ENCODE assay signal across 6 cellular contexts in genomic region chr14:103948442-103948841, GRCh38. TPM values are rescaled to one million over a fixed set of nuclear protein-coding genes. Genes with fewer than 3 reads are reported as not detected.
"Had no signal": no experiment of that assay in that cellular context is flagged by ENCODE, and none has a peak within 500 bp of the region (broad histone marks: within the 10 kb centered on the region; RNA-seq: fewer than 3 reads in every experiment).

No MANE protein-coding gene starts in this region.

- FAIRE-seq: G401.6, GM12878, GM12892, GM18507 had no signal

- H3K4me3 ChIP-seq: GM12878 had no signal

- ATAC-seq: GM12878 had no signal

- DNase-seq: GDM1, GF-D8 had no signal

RNA-seq across cellular contexts. Expression of gene RD3L, which starts 6.1 kb away (rescaled TPM):
- total RNA-seq: GM12878 had no signal
- polyA plus RNA-seq: GM12878 had no signal

RNA-seq across cellular contexts. Expression of gene TDRD9, which starts 20.2 kb away (rescaled TPM):
- total RNA-seq: GM12878 had no signal
